ENCODE assay signal across 8 cellular contexts in the genomic region with DNA sequence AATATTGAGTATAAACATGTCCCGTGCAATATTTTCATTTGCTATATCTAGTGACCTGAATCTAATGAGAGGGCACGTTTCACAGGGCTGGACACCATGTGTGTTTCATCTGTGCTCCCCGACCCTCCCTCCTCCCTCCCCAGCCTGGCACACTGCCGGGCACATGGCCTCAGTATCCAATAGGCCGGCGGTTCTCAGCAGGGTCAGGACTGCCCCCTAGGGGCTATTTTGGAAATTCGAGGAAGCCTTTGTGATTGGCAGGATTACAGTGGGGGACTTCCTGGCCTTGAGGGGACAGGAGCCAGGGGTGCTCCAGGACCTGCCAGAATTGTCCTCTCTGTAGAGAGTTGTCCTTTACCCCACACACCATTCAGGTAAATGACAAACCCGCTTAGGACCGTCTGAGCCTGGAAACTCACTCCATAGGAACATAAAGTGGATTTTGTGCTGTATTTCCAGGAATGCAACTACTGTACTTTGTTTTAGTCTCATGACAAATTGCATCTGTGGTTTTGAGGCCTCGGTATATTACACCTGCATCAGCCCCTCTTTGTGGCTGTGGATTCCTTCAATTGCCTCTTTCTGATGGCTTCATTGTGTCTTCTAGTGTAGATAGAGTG.
DNase-seq lines count a peak whose midpoint lies in the region; ATAC-seq and TF ChIP-seq lines count a peak whose summit lies in the region.

No MANE protein-coding gene starts in this region.

- no peaks in the 10 kb centered on the region for H3K27me3 ChIP-seq in DOHH2 (ENCODE audit: control insufficient read depth, low read length)

- H3K4me3 ChIP-seq in DOHH2 (ENCODE audit: low read length) (no peak overlapping the region), retinal pigment epithelial cell (ENCODE audit: low read length) (no peak overlapping the region)

- no peaks in the 10 kb centered on the region for H3K9me2 ChIP-seq in DOHH2 (replicated peaks; ENCODE audit: control insufficient read depth, low read length)

- no peaks in the 10 kb centered on the region for H3K9me3 ChIP-seq in DOHH2 (ENCODE audit: control insufficient read depth, insufficient read depth, low read length)

- H3K4me1 ChIP-seq in DOHH2 (ENCODE audit: control insufficient read depth, low read length): no peaks in the 10 kb centered on the region

- no peak overlapping the region for H3K4me2 ChIP-seq in DOHH2 (ENCODE audit: low read length)

- H3K27ac ChIP-seq in DOHH2 (ENCODE audit: low read depth, low read length): no peak overlapping the region

- TF ChIP-seq CTCF in DOHH2 (IDR thresholded peaks at IDR 0.05; ENCODE audit: low read depth, low read length, poor library complexity, severe bottlenecking): peak; percentile 77
- peak; percentile 54 for TF ChIP-seq CTCF in retinal pigment epithelial cell (conservative IDR thresholded peaks at IDR 0.05; ENCODE audit: low read depth, low read length)

- ATAC-seq in HG02642 (IDR thresholded peaks at IDR 0.05; ENCODE audit: poor library complexity, unreplicated experiment): peak; percentile 50
- no peak for ATAC-seq in HG02884 (IDR thresholded peaks at IDR 0.05; ENCODE audit: unreplicated experiment)
- ATAC-seq in GM21515 (IDR thresholded peaks at IDR 0.05; ENCODE audit: unreplicated experiment): no peak
- no peak for ATAC-seq in HG03457 (IDR thresholded peaks at IDR 0.05; ENCODE audit: unreplicated experiment)

- H3K79me2 ChIP-seq in DOHH2 (ENCODE audit: control insufficient read depth, low read length): no peaks in the 10 kb centered on the region

- no peaks in the 10 kb centered on the region for H3F3A ChIP-seq in DOHH2 (ENCODE audit: control insufficient read depth, insufficient read depth)

- DNase-seq in SKM-1 (lab: John Stamatoyannopoulos, UW; ENCODE audit: unreplicated experiment): peak; percentile 9
- peak; percentile 14 for DNase-seq in fibroblast of the conjunctiva (ENCODE audit: low read depth)
- DNase-seq in retinal pigment epithelial cell (ENCODE audit: low read depth): no peak

- no peaks in the 10 kb centered on the region for H4K20me1 ChIP-seq in DOHH2 (ENCODE audit: control insufficient read depth, insufficient read depth, low read depth, low read length)

- no peaks in the 10 kb centered on the region for H3K36me3 ChIP-seq in DOHH2 (ENCODE audit: control insufficient read depth, low read length)
